24 cellular contexts compared by ENCODE assay signal in genomic region chr1:246790833-246791232, GRCh38.
DNase-seq lines count a peak whose midpoint lies in the region; ATAC-seq, FAIRE-seq and TF ChIP-seq lines count a peak whose summit lies in the region.
"Had no signal": no experiment of that assay in that cellular context is flagged by ENCODE, and none has a peak within 500 bp of the region (broad histone marks: within the 10 kb centered on the region; RNA-seq: fewer than 3 reads in every experiment).

No MANE protein-coding gene starts in this region.

- peak overlapping the region; percentile 62 for H3K27ac Mint-ChIP-seq in central memory CD8-positive, alpha-beta T cell (ENCODE audit: low read depth)
- H3K27ac Mint-ChIP-seq: B cell; CD8-positive, alpha-beta T cell had no signal

- no peak overlapping the region for H3K9ac ChIP-seq in kidney (ENCODE audit: low read length in 2 of 2)
- H3K9ac ChIP-seq: GM23248 had no signal

- intact Hi-C loops in kidney (cut with DNase I) (no loop called here), A673 (cut with micrococcal nuclease; ENCODE audit: unreplicated experiment) (no loop called here)

- peak; percentile 44 for DNase-seq in activated effector memory CD4-positive, alpha-beta T cell treated with anti-CD3 and anti-CD28 coated beads, Interleukin-2, amount 50 U/mL, for 16 hours
- DNase-seq in activated effector memory CD4-positive, alpha-beta T cell treated with Interleukin-2 at 50 U/mL for 16 hours = no peak
- no peak for DNase-seq in central memory CD8-positive, alpha-beta T cell (ENCODE audit: low spot score in 2 of 2)
- DNase-seq in kidney = peak; percentile 49
- peak; percentile 69 for DNase-seq in osteoblast (ENCODE audit: insufficient read length, low spot score, missing footprints)
- no peak for DNase-seq in Kasumi-1 (lab: John Stamatoyannopoulos, UW)
- DNase-seq in A673 (ENCODE audit: low spot score) = no peak
- no peak for DNase-seq in NCI-H187 treated with DMSO at 0.1 percent for 48 hours (lab: John Stamatoyannopoulos, UW)
- DNase-seq: Calu3; CD8-positive, alpha-beta T cell; DMS53; DND-41; EL; GM23248; HCEC 1CT; IMR-90 had no signal

- FAIRE-seq in kidney (lab: Jason Lieb, UNC) = no peak
- FAIRE-seq: A549, GM12878, GM19239, H54 had no signal

- no peak overlapping the region for H3K4me3 ChIP-seq in kidney (ENCODE audit: low read length in 2 of 2)
- H3K4me3 ChIP-seq in osteoblast (ENCODE audit: insufficient read depth, low read length) = no peak overlapping the region
- H3K4me3 ChIP-seq in A673 (ENCODE audit: low read depth, low read length, poor library complexity, severe bottlenecking) = no peak overlapping the region
- H3K4me3 ChIP-seq: A549; BLaER1 treated with 17β-estradiol and CSF1 and Interleukin-3, amounts not matched to agents 10 nM and 100 nM; GM12878; GM23248 had no signal

- no peaks in the 10 kb centered on the region for H3K79me2 ChIP-seq in osteoblast (ENCODE audit: insufficient read depth, low read length)

- H3K27me3 Mint-ChIP-seq in central memory CD8-positive, alpha-beta T cell = peaks cover 24% of the 10 kb centered on the region

- BruUV-seq in A673 (replicated peaks; lab: Mats Ljungman, UMichigan) = no TSS peak

- no peaks in the 10 kb centered on the region for H3K4me1 Mint-ChIP-seq in central memory CD8-positive, alpha-beta T cell

- no peaks in the 10 kb centered on the region for H3K9me3 Mint-ChIP-seq in central memory CD8-positive, alpha-beta T cell
- H3K9me3 Mint-ChIP-seq: CD8-positive, alpha-beta T cell had no signal

- H3K4me1 ChIP-seq in kidney (ENCODE audit: control insufficient read depth in 1 of 2, insufficient read depth in 1 of 2, low read depth in 1 of 2, low read length in 2 of 2) (no peaks in the 10 kb centered on the region), osteoblast (ENCODE audit: insufficient read depth, low read length) (no peaks in the 10 kb centered on the region), A673 (ENCODE audit: insufficient read depth, low read length, poor library complexity, severe bottlenecking) (no peaks in the 10 kb centered on the region)

- H3K27ac ChIP-seq in kidney (ENCODE audit: low read depth in 2 of 2, low read length in 2 of 2) (no peak overlapping the region), osteoblast (ENCODE audit: low read depth, low read length) (no peak overlapping the region), A673 (ENCODE audit: low read depth, low read length, poor library complexity, severe bottlenecking) (no peak overlapping the region)
- H3K27ac ChIP-seq: 22Rv1, A549, GM23248, HL-60 had no signal

- TF ChIP-seq CTCF in kidney (IDR thresholded peaks at IDR 0.05; ENCODE audit: borderline replicate concordance, extremely low read depth, insufficient read depth) (no peak), osteoblast (IDR thresholded peaks at IDR 0.05; ENCODE audit: extremely low read depth, low read depth, low read length) (no peak), A673 (conservative IDR thresholded peaks at IDR 0.05; ENCODE audit: low read depth, low read length) (no peak)

- CTCF ChIA-PET in A673 (lab: Charles Lee) = no interaction called here

- POLR2A ChIA-PET in A673 (lab: Charles Lee; ENCODE audit: low non-redundant PET) = interaction anchor here (0.6 kb wide), 1 partner anchor 21 kb away, joined by 10 read pairs; no protein-coding TSS in a partner anchor

- H3K9me3 ChIP-seq in kidney (ENCODE audit: control insufficient read depth in 1 of 2, low read length in 2 of 2) (no peaks in the 10 kb centered on the region), osteoblast (ENCODE audit: low read depth, low read length) (no peaks in the 10 kb centered on the region), A673 (ENCODE audit: low read depth, low read length, poor library complexity, severe bottlenecking) (no peaks in the 10 kb centered on the region)
- H3K9me3 ChIP-seq: A549 had no signal

- H3K4me2 ChIP-seq in osteoblast (ENCODE audit: insufficient read depth, low read length) = no peak overlapping the region
- H3K4me2 ChIP-seq: A549 had no signal

- H3K27me3 ChIP-seq in osteoblast (ENCODE audit: insufficient read depth, low read length) (no peaks in the 10 kb centered on the region), A673 (replicated peaks; ENCODE audit: insufficient read depth, low read depth, low read length, poor library complexity) (no peaks in the 10 kb centered on the region)
- H3K27me3 ChIP-seq: BLaER1 treated with 17β-estradiol and CSF1 and Interleukin-3, amounts not matched to agents 10 nM and 100 nM had no signal

- H3K36me3 Mint-ChIP-seq in central memory CD8-positive, alpha-beta T cell (ENCODE audit: insufficient read depth) = no peaks in the 10 kb centered on the region
- H3K36me3 Mint-ChIP-seq: CD8-positive, alpha-beta T cell had no signal

- H2AFZ ChIP-seq in osteoblast (ENCODE audit: low read length) = no peak overlapping the region
- H2AFZ ChIP-seq: GM23248 had no signal

- no peak for ATAC-seq in central memory CD8-positive, alpha-beta T cell (replicated peaks; ENCODE audit: extremely low read depth, poor library complexity, severe bottlenecking)
- ATAC-seq: CD8-positive, alpha-beta T cell; GM12878 had no signal

- H4K20me1 ChIP-seq in osteoblast (ENCODE audit: insufficient read depth, low read length) = no peaks in the 10 kb centered on the region
- H4K20me1 ChIP-seq: BLaER1 treated with 17β-estradiol and CSF1 and Interleukin-3, amounts not matched to agents 10 nM and 100 nM had no signal

- H3K4me3 Mint-ChIP-seq in central memory CD8-positive, alpha-beta T cell = no peak overlapping the region
- H3K4me3 Mint-ChIP-seq: B cell; CD8-positive, alpha-beta T cell had no signal

- H3K36me3 ChIP-seq in kidney (ENCODE audit: control insufficient read depth in 1 of 2, insufficient read depth in 2 of 2, low read length in 2 of 2) = no peaks in the 10 kb centered on the region
- no peaks in the 10 kb centered on the region for H3K36me3 ChIP-seq in osteoblast (ENCODE audit: insufficient read depth, low read length)
- no peaks in the 10 kb centered on the region for H3K36me3 ChIP-seq in A673 (ENCODE audit: insufficient read depth, low read length, poor library complexity, severe bottlenecking)
- H3K36me3 ChIP-seq: BLaER1 treated with 17β-estradiol and CSF1 and Interleukin-3, amounts not matched to agents 10 nM and 100 nM had no signal

Comparison
In these comparisons a context has a peak if more than half of its experiments do, and no peak if none do; other contexts are left out.
1. DNase-seq: peak in activated effector memory CD4-positive, alpha-beta T cell treated with anti-CD3 and anti-CD28 coated beads, Interleukin-2, amount 50 U/mL, for 16 hours (single experiment), kidney (single experiment) and osteoblast (single experiment); none in activated effector memory CD4-positive, alpha-beta T cell treated with Interleukin-2 at 50 U/mL for 16 hours (single experiment), central memory CD8-positive, alpha-beta T cell (0 of 2), Kasumi-1 (0 of 2), A673 (single experiment) and NCI-H187 treated with DMSO at 0.1 percent for 48 hours (single experiment).